ENCODE assay signal across 8 cellular contexts in genomic region chr12:57093412-57094193, GRCh38. TPM values are rescaled to one million over a fixed set of nuclear protein-coding genes. Genes with fewer than 3 reads are reported as not detected.
DNase-seq lines count a peak whose midpoint lies in the region; ATAC-seq, FAIRE-seq and TF ChIP-seq lines count a peak whose summit lies in the region.

No MANE protein-coding gene starts in this region.

- CTCF ChIA-PET in CD4-positive, alpha-beta memory T cell (lab: Charles Lee; ENCODE audit: partially characterized antibody) = interaction anchor here (1.2 to 11.0 kb wide), 5 partner anchors 13 to 85 kb away, joined by 3 to 184 read pairs (median 23); partner anchors contain the start of genes NEMP1 and STAT6
- CTCF ChIA-PET in K562 (lab: Yijun Ruan, JAX; ENCODE audit: low intra/inter-chr PET ratio) = interaction anchor here (0.7 to 3.0 kb wide), 2 partner anchors 21 to 24 kb away, joined by 3 to 27 read pairs; no protein-coding TSS in a partner anchor

- H3K27ac Mint-ChIP-seq in CD4-positive, alpha-beta memory T cell = peak overlapping the region; percentile 87 to 93 (median 91)
- H3K27ac Mint-ChIP-seq in HFFc6 = peak overlapping the region; percentile 92
- peak overlapping the region in 4 of 6 donors; percentile 36 to 84 (median 62) for H3K27ac Mint-ChIP-seq in immature natural killer cell

- peak; percentile 81 for TF ChIP-seq CTCF in HFFc6 (IDR thresholded peaks at IDR 0.05)
- TF ChIP-seq CTCF in K562 (IDR thresholded peaks at IDR 0.05 in 2 of 3, conservative IDR thresholded peaks at IDR 0.05 in 1 of 3; ENCODE audit: insufficient read depth in 2 of 3, low read depth in 1 of 3, low read length in 3 of 3) = peak; percentile 73 to 83 (median 79)

- peak; percentile 63 to 84 for TF ChIP-seq RAD21 in K562 (CRISPR knock-in tag; conservative IDR thresholded peaks at IDR 0.05 in 1 of 2, IDR thresholded peaks at IDR 0.05 in 1 of 2)

- no peak overlapping the region for H3K4me3 ChIP-seq in CD4-positive, alpha-beta memory T cell (ENCODE audit: low read length in 2 of 2)
- no peak overlapping the region for H3K4me3 ChIP-seq in K562

- DNase-seq in CD4-positive, alpha-beta memory T cell = peak in 4 of 5 donors; percentile 31 to 65 (median 38)
- DNase-seq in HFFc6 = peak; percentile 69
- peak in 4 of 5 experiments; percentile 46 to 67 (median 53) for DNase-seq in T-helper 2 cell
- peak; percentile 85 to 93 (median 88) for DNase-seq in K562 (ENCODE audit: extremely low read depth in 1 of 4, low spot score in 3 of 4)
- DNase-seq in immature natural killer cell = peak; percentile 47 to 51 (median 47)
- peak; percentile 74 to 79 for DNase-seq in stimulated activated CD4-positive, alpha-beta T cell treated with anti-CD3 and anti-CD28 coated beads, Interleukin-1b, Interleukin-23, amount 100 ng/mL, for 4 hours (ENCODE audit: low read depth in 2 of 2)

- POLR2A ChIA-PET in CD4-positive, alpha-beta memory T cell (lab: Charles Lee; ENCODE audit: partially characterized antibody) = interaction anchor here (0.7 to 17.6 kb wide), 6 partner anchors 7 to 426 kb away, joined by 3 to 622 read pairs (median 58); partner anchors contain the start of genes NEMP1 and STAT6
- POLR2A ChIA-PET in K562 (lab: Yijun Ruan, JAX) = interaction anchor here (0.6 to 6.0 kb wide), 5 partner anchors 14 to 145 kb away, joined by 3 to 44 read pairs (median 8); partner anchors contain the start of genes NEMP1 and STAT6

- no TSS peak for BruUV-seq in K562 (replicated peaks; lab: Mats Ljungman, UMichigan)

- 30% methylated on average over 13 of the region's 24 CpGs for WGBS in K562 (ENCODE audit: insufficient coverage, low coverage, missing lambda C conversion rate)

- H3K36me3 ChIP-seq in CD4-positive, alpha-beta memory T cell (ENCODE audit: insufficient read depth, low read length) = peaks cover 39% of the 10 kb centered on the region
- H3K36me3 ChIP-seq in K562 (ENCODE audit: control insufficient read depth, insufficient read depth, low read length) = peaks cover 74% of the 10 kb centered on the region

- TF ChIP-seq POLR2A in K562 (conservative IDR thresholded peaks at IDR 0.05) = peak; percentile 60; the same call in 1 of the 2 replicates

- no peaks in the 10 kb centered on the region for H3K9me1 ChIP-seq in K562 (ENCODE audit: control insufficient read depth, insufficient read depth, low read length)

- H3K27ac ChIP-seq in CD4-positive, alpha-beta memory T cell (ENCODE audit: low read depth, low read length) = peak overlapping the region; percentile 51
- peak overlapping the region; percentile 62; the same call in 2 of the 3 replicates for H3K27ac ChIP-seq in K562 (ENCODE audit: extremely low read depth, low read depth, low read length)

- in situ Hi-C loops in K562 (cut with MboI) = no loop called here

- no peaks in the 10 kb centered on the region for H3K9me3 Mint-ChIP-seq in CD4-positive, alpha-beta memory T cell
- H3K9me3 Mint-ChIP-seq in HFFc6 = no peaks in the 10 kb centered on the region
- H3K9me3 Mint-ChIP-seq in immature natural killer cell = no peaks in the 10 kb centered on the region

- no peak for TF ChIP-seq EP300 in K562 (IDR thresholded peaks at IDR 0.05; ENCODE audit: low read length)

- peaks cover 25 to 63% (median 41%) of the 10 kb centered on the region in 4 donors for H3K4me1 Mint-ChIP-seq in CD4-positive, alpha-beta memory T cell
- H3K4me1 Mint-ChIP-seq in HFFc6 (ENCODE audit: low read depth) (peaks cover 71% of the 10 kb centered on the region), immature natural killer cell (peaks cover 21 to 25% of the 10 kb centered on the region in 2 donors)

- peaks cover 19 to 62% of the 10 kb centered on the region in 2 donors for H3K36me3 Mint-ChIP-seq in CD4-positive, alpha-beta memory T cell
- peaks cover 39% of the 10 kb centered on the region for H3K36me3 Mint-ChIP-seq in HFFc6 (ENCODE audit: low read depth)
- H3K36me3 Mint-ChIP-seq in immature natural killer cell = peaks cover 6 to 21% (median 9%) of the 10 kb centered on the region in 3 donors

- peak overlapping the region in 5 of 8 donors; percentile 16 to 75 (median 44) for H3K4me3 Mint-ChIP-seq in CD4-positive, alpha-beta memory T cell
- H3K4me3 Mint-ChIP-seq in HFFc6 = peak overlapping the region; percentile 96
- peak overlapping the region in 1 of 5 donors; percentile 29 for H3K4me3 Mint-ChIP-seq in immature natural killer cell

- no peaks in the 10 kb centered on the region for H3K27me3 ChIP-seq in CD4-positive, alpha-beta memory T cell (ENCODE audit: insufficient read depth, low read length)
- H3K27me3 ChIP-seq in K562 (ENCODE audit: control insufficient read depth in 2 of 2, insufficient read depth in 2 of 2, low read length in 2 of 2) = no peaks in the 10 kb centered on the region; a peak in 1 of 5 replicates

- no peaks in the 10 kb centered on the region for H3K9me3 ChIP-seq in CD4-positive, alpha-beta memory T cell (ENCODE audit: control insufficient read depth in 1 of 2, low read length in 2 of 2)
- H3K9me3 ChIP-seq in K562 (replicated peaks; ENCODE audit: control insufficient read depth, insufficient read depth, low read depth, low read length) = no peaks in the 10 kb centered on the region

- intact Hi-C loops in CD4-positive, alpha-beta memory T cell (cut with micrococcal nuclease) = loop anchor here (1.0 kb wide), 1 partner anchor 24 kb away; no protein-coding TSS in a partner anchor
- intact Hi-C loops in K562 (cut with micrococcal nuclease) = loop anchor here (1.0 kb wide), 1 partner anchor 24 kb away; no protein-coding TSS in a partner anchor

- H3K4me1 ChIP-seq in CD4-positive, alpha-beta memory T cell (ENCODE audit: insufficient read depth, low read length) = peaks cover 50% of the 10 kb centered on the region
- peaks cover 37 to 68% of the 10 kb centered on the region in 2 experiments for H3K4me1 ChIP-seq in K562 (replicated peaks in 1 of 2; ENCODE audit: control insufficient read depth in 2 of 2, insufficient read depth in 2 of 2, low read length in 2 of 2)

- H3K4me2 ChIP-seq in K562 (ENCODE audit: insufficient read depth, low read length) = peak overlapping the region; percentile 49

- no peak overlapping the region for H2AFZ ChIP-seq in K562 (ENCODE audit: low read depth, low read length)

- no peaks in the 10 kb centered on the region for H3K27me3 Mint-ChIP-seq in CD4-positive, alpha-beta memory T cell
- H3K27me3 Mint-ChIP-seq in HFFc6 (ENCODE audit: insufficient read depth) = peaks cover 22% of the 10 kb centered on the region
- H3K27me3 Mint-ChIP-seq in immature natural killer cell (ENCODE audit: low read depth in 3 of 3) = peaks cover 0 to 6% (median 4%) of the 10 kb centered on the region in 3 donors

- ATAC-seq in K562 = peak; percentile 69
- ATAC-seq in GM21526 (IDR thresholded peaks at IDR 0.05; ENCODE audit: low FRiP score, unreplicated experiment) = no peak
- no peak for ATAC-seq in HG03521 (IDR thresholded peaks at IDR 0.05; ENCODE audit: unreplicated experiment)

- peak overlapping the region in 1 of 2 experiments; percentile 71; a peak in 1 of 4 replicates for H3K9ac ChIP-seq in K562 (ENCODE audit: insufficient read depth in 1 of 2, low read depth in 2 of 2, low read length in 2 of 2)

- H4K20me1 ChIP-seq in K562 (replicated peaks; ENCODE audit: control insufficient read depth, insufficient read depth, low read length) = peaks cover 5% of the 10 kb centered on the region

- FAIRE-seq in K562 (lab: Jason Lieb, UNC) = peak; percentile 81

- H3K79me2 ChIP-seq in K562 (ENCODE audit: control insufficient read depth, insufficient read depth, low read length) = peaks cover 38% of the 10 kb centered on the region

RNA-seq across cellular contexts. Expression of gene NAB2, which starts 4.7 kb away (rescaled TPM):
- total RNA-seq in CD4-positive, alpha-beta memory T cell = 10 to 100 TPM; 17.5 to 19.5 TPM
- polyA plus RNA-seq in CD4-positive, alpha-beta memory T cell = 1 to 10 TPM in 1 of 2 donors, under 1 TPM in 1; 0.41 to 1.8 TPM
- 10 to 100 TPM; 37.9 to 48.1 (median 44.8) TPM for total RNA-seq in HFFc6 (2021; fragmentation: NEBNext Ultra II Directional; extraction: Animal tissue kit (Norgen Biotek cat#: 25700))
- 43.5 and 96.8 TPM in 2 replicates for total RNA-seq in K562 (2011; cell fraction: chromatin; rRNA removed; ENCODE audit: low replicate concordance)
- total RNA-seq in K562 (2011; cell fraction: nucleolus; rRNA removed) = 51.2 and 57.5 TPM in 2 replicates
- total RNA-seq in K562 (2011; cell fraction: nucleoplasm; rRNA removed) = 40.4 and 43.3 TPM in 2 replicates
- total RNA-seq in K562 (2014; rRNA removed) (32.0 and 32.8 TPM in 2 replicates), K562 (2014; rRNA removed; fragmentation: Illumina TruSeq; extraction: Trizol) (11.8 and 14.2 TPM in 2 replicates), K562 (2015; rRNA removed; fragmentation: Illumina TruSeq; extraction: Trizol) (16.9 and 18.8 TPM in 2 replicates), K562 (2021) (23.4 and 36.0 TPM in 2 replicates)
- polyA plus RNA-seq in K562 (2011; rRNA removed) (25.8 and 30.9 TPM in 2 replicates), K562 (2014; fragmentation: Illumina TruSeq; extraction: Trizol) (20.4 and 30.2 TPM in 2 replicates), K562 (2014; fragmentation: Nextera tagmentation; extraction: Ambion mirVana) (under 1 TPM; 0.45 to 0.52 TPM), K562 (2014; rRNA removed) (30.4 and 40.9 TPM in 2 replicates), immature natural killer cell (1 to 10 TPM; 1.0 to 2.7 (median 1.3) TPM)
- polyA plus RNA-seq in K562 (2011; cell fraction: cytosol; rRNA removed) = 26.8 and 51.9 TPM in 2 replicates
- polyA plus RNA-seq in K562 (2011; cell fraction: nucleus; rRNA removed) = 53.7 and 85.9 TPM in 2 replicates
- 23.3 and 27.5 TPM in 2 replicates for polyA plus RNA-seq in K562 (2012)
- polyA minus RNA-seq in K562 (2011; rRNA and poly(A)+ RNA removed) = 13.8 and 22.0 TPM in 2 replicates
- 16.5 and 18.6 TPM in 2 replicates for polyA minus RNA-seq in K562 (2011; cell fraction: cytosol; rRNA and poly(A)+ RNA removed)
- polyA minus RNA-seq in K562 (2011; cell fraction: nucleus; rRNA and poly(A)+ RNA removed) = 14.9 and 18.6 TPM in 2 replicates

RNA-seq across cellular contexts. Expression of gene NEMP1, which starts 15.0 kb away (rescaled TPM):
- total RNA-seq in CD4-positive, alpha-beta memory T cell = 10 to 100 TPM; 27.2 TPM
- 1 to 10 TPM; 4.6 to 6.5 TPM for polyA plus RNA-seq in CD4-positive, alpha-beta memory T cell
- total RNA-seq in HFFc6 (2021; fragmentation: NEBNext Ultra II Directional; extraction: Animal tissue kit (Norgen Biotek cat#: 25700)) = 10 to 100 TPM; 13.0 to 22.1 (median 20.7) TPM
- 49.5 and 114 TPM in 2 replicates for total RNA-seq in K562 (2011; cell fraction: chromatin; rRNA removed; ENCODE audit: low replicate concordance)
- total RNA-seq in K562 (2011; cell fraction: nucleolus; rRNA removed) = 43.7 and 48.6 TPM in 2 replicates
- 111 and 176 TPM in 2 replicates for total RNA-seq in K562 (2011; cell fraction: nucleoplasm; rRNA removed)
- total RNA-seq in K562 (2014; rRNA removed) (28.5 and 31.3 TPM in 2 replicates), K562 (2014; rRNA removed; fragmentation: Illumina TruSeq; extraction: Trizol) (44.5 and 51.5 TPM in 2 replicates), K562 (2015; rRNA removed; fragmentation: Illumina TruSeq; extraction: Trizol) (37.7 and 40.9 TPM in 2 replicates), K562 (2021) (57.0 and 59.0 TPM in 2 replicates)
- polyA plus RNA-seq in K562 (2011; rRNA removed) (69.7 and 82.2 TPM in 2 replicates), K562 (2014; fragmentation: Illumina TruSeq; extraction: Trizol) (45.7 and 51.5 TPM in 2 replicates), K562 (2014; fragmentation: Nextera tagmentation; extraction: Ambion mirVana) (10 to 100 TPM in 1 of 2 experiments, 1 to 10 TPM in 1; 9.5 to 15.6 TPM), K562 (2014; rRNA removed) (41.2 and 41.3 TPM in 2 replicates), immature natural killer cell (1 to 10 TPM; 1.6 to 4.1 (median 2.6) TPM)
- polyA plus RNA-seq in K562 (2011; cell fraction: cytosol; rRNA removed) = 21.7 and 47.5 TPM in 2 replicates
- 80.6 and 125 TPM in 2 replicates for polyA plus RNA-seq in K562 (2011; cell fraction: nucleus; rRNA removed)
- 29.7 and 36.7 TPM in 2 replicates for polyA plus RNA-seq in K562 (2012)
- polyA minus RNA-seq in K562 (2011; rRNA and poly(A)+ RNA removed) = 69.8 and 75.3 TPM in 2 replicates
- 21.9 and 24.2 TPM in 2 replicates for polyA minus RNA-seq in K562 (2011; cell fraction: cytosol; rRNA and poly(A)+ RNA removed)
- polyA minus RNA-seq in K562 (2011; cell fraction: nucleus; rRNA and poly(A)+ RNA removed) = 20.1 and 35.0 TPM in 2 replicates

RNA-seq across cellular contexts. Expression of gene STAT6, which starts 17.6 kb away (rescaled TPM):
- total RNA-seq in CD4-positive, alpha-beta memory T cell = 100 to 1,000 TPM; 399 to 424 TPM
- 10 to 100 TPM; 78.4 to 91.7 TPM for polyA plus RNA-seq in CD4-positive, alpha-beta memory T cell
- total RNA-seq in HFFc6 (2021; fragmentation: NEBNext Ultra II Directional; extraction: Animal tissue kit (Norgen Biotek cat#: 25700)) = 100 to 1,000 TPM in 1 of 6 experiments, 10 to 100 TPM in 5; 83.7 to 102 (median 93.5) TPM
- total RNA-seq in K562 (2011; cell fraction: chromatin; rRNA removed; ENCODE audit: low replicate concordance) = 105 and 231 TPM in 2 replicates
- 112 and 138 TPM in 2 replicates for total RNA-seq in K562 (2011; cell fraction: nucleolus; rRNA removed)
- total RNA-seq in K562 (2011; cell fraction: nucleoplasm; rRNA removed) = 110 and 156 TPM in 2 replicates
- 20.8 and 28.2 TPM in 2 replicates for total RNA-seq in K562 (2014; rRNA removed)
- 17.1 and 18.6 TPM in 2 replicates for total RNA-seq in K562 (2014; rRNA removed; fragmentation: Illumina TruSeq; extraction: Trizol)
- 24.9 and 26.5 TPM in 2 replicates for total RNA-seq in K562 (2015; rRNA removed; fragmentation: Illumina TruSeq; extraction: Trizol)
- 32.7 and 38.4 TPM in 2 replicates for total RNA-seq in K562 (2021)
- polyA plus RNA-seq in K562 (2011; rRNA removed) = 40.1 and 60.0 TPM in 2 replicates
- 48.3 and 61.6 TPM in 2 replicates for polyA plus RNA-seq in K562 (2011; cell fraction: cytosol; rRNA removed)
- 178 and 185 TPM in 2 replicates for polyA plus RNA-seq in K562 (2011; cell fraction: nucleus; rRNA removed)
- polyA plus RNA-seq in K562 (2012) = 44.3 and 71.7 TPM in 2 replicates
- polyA plus RNA-seq in K562 (2014; fragmentation: Illumina TruSeq; extraction: Trizol) = 48.2 and 49.5 TPM in 2 replicates
- polyA plus RNA-seq in K562 (2014; fragmentation: Nextera tagmentation; extraction: Ambion mirVana) = 1 to 10 TPM; 2.4 to 4.3 TPM
- 37.9 and 38.4 TPM in 2 replicates for polyA plus RNA-seq in K562 (2014; rRNA removed)
- polyA minus RNA-seq in K562 (2011; rRNA and poly(A)+ RNA removed) = 25.6 and 31.5 TPM in 2 replicates
- 18.7 and 19.9 TPM in 2 replicates for polyA minus RNA-seq in K562 (2011; cell fraction: cytosol; rRNA and poly(A)+ RNA removed)
- polyA minus RNA-seq in K562 (2011; cell fraction: nucleus; rRNA and poly(A)+ RNA removed) = 30.0 and 42.1 TPM in 2 replicates
- polyA plus RNA-seq in immature natural killer cell = 10 to 100 TPM; 71.1 to 94.0 (median 89.1) TPM

RNA-seq across cellular contexts. Expression of gene LRP1, which starts 34.7 kb away (rescaled TPM):
- total RNA-seq in CD4-positive, alpha-beta memory T cell = 10 to 100 TPM in 1 of 2 experiments, 1 to 10 TPM in 1; 9.7 to 11.6 TPM
- polyA plus RNA-seq in CD4-positive, alpha-beta memory T cell = under 1 TPM in 1 of 2 donors, not detected in 1; 0.38 TPM
- 100 to 1,000 TPM; 187 to 332 (median 201) TPM for total RNA-seq in HFFc6 (2021; fragmentation: NEBNext Ultra II Directional; extraction: Animal tissue kit (Norgen Biotek cat#: 25700))
- total RNA-seq in K562 (2011; cell fraction: chromatin; rRNA removed; ENCODE audit: low replicate concordance) = 2.3 and 6.7 TPM in 2 replicates
- 1.8 and 3.5 TPM in 2 replicates for total RNA-seq in K562 (2011; cell fraction: nucleolus; rRNA removed)
- 2.2 and 5.4 TPM in 2 replicates for total RNA-seq in K562 (2011; cell fraction: nucleoplasm; rRNA removed)
- total RNA-seq in K562 (2014; rRNA removed) (0.18 and 0.29 TPM in 2 replicates), K562 (2014; rRNA removed; fragmentation: Illumina TruSeq; extraction: Trizol) (0.03 and 0.04 TPM in 2 replicates), K562 (2015; rRNA removed; fragmentation: Illumina TruSeq; extraction: Trizol) (0.11 and 0.36 TPM in 2 replicates), K562 (2021) (0.64 and 1.1 TPM in 2 replicates)
- polyA plus RNA-seq in K562 (2011; rRNA removed) (0.28 and 0.45 TPM in 2 replicates), K562 (2014; fragmentation: Illumina TruSeq; extraction: Trizol) (0.13 and 0.15 TPM in 2 replicates), K562 (2014; fragmentation: Nextera tagmentation; extraction: Ambion mirVana) (not detected), K562 (2014; rRNA removed) (0.19 and 0.45 TPM in 2 replicates), immature natural killer cell (under 1 TPM in 2 of 3 donors, not detected in 1; 0.08 to 0.22 TPM)
- polyA plus RNA-seq in K562 (2011; cell fraction: cytosol; rRNA removed) = 0.27 and 0.66 TPM in 2 replicates
- 1.5 and 1.9 TPM in 2 replicates for polyA plus RNA-seq in K562 (2011; cell fraction: nucleus; rRNA removed)
- 0.33 and 1.8 TPM in 2 replicates for polyA plus RNA-seq in K562 (2012)
- polyA minus RNA-seq in K562 (2011; rRNA and poly(A)+ RNA removed) = 1.9 and 2.0 TPM in 2 replicates
- polyA minus RNA-seq in K562 (2011; cell fraction: cytosol; rRNA and poly(A)+ RNA removed) = 2.4 and 4.2 TPM in 2 replicates
- polyA minus RNA-seq in K562 (2011; cell fraction: nucleus; rRNA and poly(A)+ RNA removed) = 0.40 and 2.8 TPM in 2 replicates

RNA-seq across cellular contexts. Expression of gene MYO1A, which starts 43.7 kb away (rescaled TPM):
- total RNA-seq in CD4-positive, alpha-beta memory T cell = 1 to 10 TPM; 1.2 to 3.0 TPM
- polyA plus RNA-seq in CD4-positive, alpha-beta memory T cell = not detected
- under 1 TPM in 1 of 6 experiments, not detected in 5; 0.23 TPM for total RNA-seq in HFFc6 (2021; fragmentation: NEBNext Ultra II Directional; extraction: Animal tissue kit (Norgen Biotek cat#: 25700))
- 0.35 and 1.0 TPM in 2 replicates for total RNA-seq in K562 (2011; cell fraction: chromatin; rRNA removed; ENCODE audit: low replicate concordance)
- 0.79 and 1.5 TPM in 2 replicates for total RNA-seq in K562 (2011; cell fraction: nucleolus; rRNA removed)
- total RNA-seq in K562 (2011; cell fraction: nucleoplasm; rRNA removed) = 0.51 and 0.99 TPM in 2 replicates
- total RNA-seq in K562 (2014; rRNA removed) (0.08 and 0.09 TPM in 2 replicates), K562 (2014; rRNA removed; fragmentation: Illumina TruSeq; extraction: Trizol) (0.06 and 0.29 TPM in 2 replicates), K562 (2015; rRNA removed; fragmentation: Illumina TruSeq; extraction: Trizol) (0.08 and 0.14 TPM in 2 replicates), K562 (2021) (0.18 and 0.29 TPM in 2 replicates)
- polyA plus RNA-seq in K562 (2011; rRNA removed) (0.14 and 0.18 TPM in 2 replicates), K562 (2014; fragmentation: Illumina TruSeq; extraction: Trizol) (0.03 and 0.54 TPM in 2 replicates), K562 (2014; fragmentation: Nextera tagmentation; extraction: Ambion mirVana) (not detected), K562 (2014; rRNA removed) (0.08 and 0.20 TPM in 2 replicates), immature natural killer cell (not detected)
- polyA plus RNA-seq in K562 (2011; cell fraction: cytosol; rRNA removed) = 0.03 TPM in 1 of 2 replicates, not detected in the other
- 0.23 and 0.91 TPM in 2 replicates for polyA plus RNA-seq in K562 (2011; cell fraction: nucleus; rRNA removed)
- polyA plus RNA-seq in K562 (2012) = 0.08 and 0.11 TPM in 2 replicates
- polyA minus RNA-seq in K562 (2011; rRNA and poly(A)+ RNA removed) = 0.06 TPM in 1 of 2 replicates, not detected in the other
- polyA minus RNA-seq in K562 (2011; cell fraction: cytosol; rRNA and poly(A)+ RNA removed) = not detected in 2 replicates
- polyA minus RNA-seq in K562 (2011; cell fraction: nucleus; rRNA and poly(A)+ RNA removed) = 0.13 and 1.1 TPM in 2 replicates

Comparison
In these comparisons a context has a peak if more than half of its experiments do, and no peak if none do; other contexts are left out.
1. DNase-seq: peak in every context shown above with its lines; median percentile 88 in K562; 76 in stimulated activated CD4-positive, alpha-beta T cell treated with anti-CD3 and anti-CD28 coated beads, Interleukin-1b, Interleukin-23, amount 100 ng/mL, for 4 hours; 69 in HFFc6; 53 in T-helper 2 cell; 47 in immature natural killer cell; 38 in CD4-positive, alpha-beta memory T cell.